9 cellular contexts compared by ENCODE assay signal in the genomic region with DNA sequence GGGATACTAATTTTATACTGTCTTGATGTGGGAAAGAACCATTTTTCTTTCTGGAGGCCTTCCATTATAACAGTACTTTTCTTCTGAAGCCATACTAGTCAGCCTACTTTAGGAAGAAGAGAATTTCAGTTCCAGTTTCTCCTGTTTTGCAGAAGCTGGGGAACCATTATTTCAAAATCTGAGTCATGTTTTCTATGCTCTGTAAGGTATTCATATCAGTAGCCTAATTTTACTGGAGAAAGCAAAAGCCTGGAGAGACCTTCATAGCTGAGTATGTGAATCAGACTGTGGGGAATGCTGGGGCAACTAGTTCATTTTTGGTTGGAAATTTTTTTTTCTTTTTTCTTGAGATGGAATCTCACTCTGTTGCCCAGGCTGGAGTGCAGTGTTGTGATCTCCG. TPM values are rescaled to one million over a fixed set of nuclear protein-coding genes. Genes with fewer than 3 reads are reported as not detected.
DNase-seq lines count a peak whose midpoint lies in the region; ATAC-seq and TF ChIP-seq lines count a peak whose summit lies in the region.
"Had no signal": no experiment of that assay in that cellular context is flagged by ENCODE, and none has a peak within 500 bp of the region (broad histone marks: within the 10 kb centered on the region; RNA-seq: fewer than 3 reads in every experiment).

No MANE protein-coding gene starts in this region.

- H3K9ac ChIP-seq in KMS-11 (no peak overlapping the region), fibroblast of lung (ENCODE audit: insufficient read depth, low read length) (no peak overlapping the region)

- CTCF ChIA-PET in GM10248 (lab: Yijun Ruan, JAX): interaction anchor here (1.0 to 4.1 kb wide), 3 partner anchors 9 to 34 kb away, joined by 3 to 17 read pairs (median 7); a partner anchor contains a TSS

- no peak overlapping the region for H3K4me3 ChIP-seq in KMS-11 (IDR thresholded peaks at IDR 0.05; ENCODE audit: insufficient read depth, low read depth, low read length)
- no peak overlapping the region for H3K4me3 ChIP-seq in fibroblast of lung (replicated peaks in 1 of 4; ENCODE audit: control extremely low read depth in 1 of 4, insufficient read depth in 1 of 4, low read depth in 3 of 4, low read length in 4 of 4)

- peak; percentile 54 for ATAC-seq in GM21529 (IDR thresholded peaks at IDR 0.05; ENCODE audit: unreplicated experiment)
- ATAC-seq: Panc1 had no signal

- H3K4me1 ChIP-seq in KMS-11 (ENCODE audit: low read depth, poor library complexity, severe bottlenecking) (peaks cover 93% of the 10 kb centered on the region), fibroblast of lung (ENCODE audit: control insufficient read depth, extremely low read depth, insufficient read depth, low read length) (peaks cover 18% of the 10 kb centered on the region)

- no peaks in the 10 kb centered on the region for H4K20me1 ChIP-seq in KMS-11 (ENCODE audit: insufficient read depth)
- H4K20me1 ChIP-seq in fibroblast of lung (ENCODE audit: control insufficient read depth, extremely low read depth, insufficient read depth, low read length): no peaks in the 10 kb centered on the region

- H3K4me2 ChIP-seq in KMS-11: peak overlapping the region; percentile 17; the same call in 1 of the 2 replicates
- no peak overlapping the region for H3K4me2 ChIP-seq in fibroblast of lung (ENCODE audit: extremely low read depth, insufficient read depth, low read length)

- no peaks in the 10 kb centered on the region for H3K27me3 ChIP-seq in KMS-11 (ENCODE audit: insufficient read depth, low read depth)
- no peaks in the 10 kb centered on the region for H3K27me3 ChIP-seq in fibroblast of lung (ENCODE audit: control insufficient read depth, insufficient read depth, low read length)

- DNase-seq in GM10248 (ENCODE audit: extremely low spot score): peak; percentile 34
- peak; percentile 45 to 85 for DNase-seq in fibroblast of lung (ENCODE audit: low read depth in 2 of 2)
- DNase-seq in inferior parietal cortex (ENCODE audit: extremely low spot score): no peak
- DNase-seq in putamen (ENCODE audit: low spot score): no peak
- no peak for DNase-seq in NCI-H1930 (lab: John Stamatoyannopoulos, UW)
- DNase-seq in DMS 273 treated with DMSO at 0.1 percent for 48 hours (lab: John Stamatoyannopoulos, UW): no peak

- H3K27ac ChIP-seq in KMS-11 (peak overlapping the region; percentile 20; the same call in 1 of the 2 replicates), fibroblast of lung (ENCODE audit: insufficient read depth, low read length) (no peak overlapping the region)

- TF ChIP-seq CTCF in GM10248 (IDR thresholded peaks at IDR 0.05; ENCODE audit: control extremely low read depth, extremely low read depth, low read depth, missing control alignments) (no peak), KMS-11 (conservative IDR thresholded peaks at IDR 0.05; ENCODE audit: low read depth, low read length) (no peak), fibroblast of lung (conservative IDR thresholded peaks at IDR 0.05 in 1 of 2, IDR thresholded peaks at IDR 0.05 in 1 of 2; ENCODE audit: low read depth in 1 of 2, low read length in 2 of 2) (no peak)

- POLR2A ChIA-PET in GM10248 (lab: Yijun Ruan, JAX): no interaction called here

- H2AFZ ChIP-seq in KMS-11 (ENCODE audit: low read depth): no peak overlapping the region
- no peak overlapping the region for H2AFZ ChIP-seq in fibroblast of lung (ENCODE audit: low read length)

- H3K79me2 ChIP-seq in KMS-11 (ENCODE audit: insufficient read depth, low read depth) (peaks cover 85% of the 10 kb centered on the region), fibroblast of lung (ENCODE audit: control insufficient read depth, insufficient read depth, low read length) (no peaks in the 10 kb centered on the region)

- H3K9me3 ChIP-seq in fibroblast of lung (ENCODE audit: control insufficient read depth, insufficient read depth, low read depth, low read length): no peaks in the 10 kb centered on the region

- no peaks in the 10 kb centered on the region; the same call in 1 of the 2 replicates for H3K36me3 ChIP-seq in KMS-11 (ENCODE audit: insufficient read depth)
- H3K36me3 ChIP-seq in fibroblast of lung (ENCODE audit: control insufficient read depth, insufficient read depth, low read length): no peaks in the 10 kb centered on the region

RNA-seq across cellular contexts. Expression of a gene that starts 22.4 kb away (rescaled TPM):
- total RNA-seq in fibroblast of lung: 14.1 and 21.1 TPM in 2 replicates
- 15.5 and 17.9 TPM in 2 replicates for polyA plus RNA-seq in fibroblast of lung
- 7.1 and 11.2 TPM in 2 replicates for polyA plus RNA-seq in fibroblast of lung (2012)
- polyA minus RNA-seq in fibroblast of lung (ENCODE audit: low replicate concordance): 48.5 and 64.8 TPM in 2 replicates

Comparison
In these comparisons a context has a peak if more than half of its experiments do, and no peak if none do; other contexts are left out.
1. DNase-seq: peak in GM10248 (single experiment) and fibroblast of lung (2 of 2); none in inferior parietal cortex (single experiment), putamen (single experiment), NCI-H1930 (0 of 2) and DMS 273 treated with DMSO at 0.1 percent for 48 hours (single experiment).